Comparison of ENCODE assay signal across 22 cellular contexts in genomic region chr17:75318615-75319222, GRCh38. TPM values are rescaled to one million over a fixed set of nuclear protein-coding genes. Genes with fewer than 3 reads are reported as not detected.
DNase-seq lines count a peak whose midpoint lies in the region; ATAC-seq, FAIRE-seq and TF ChIP-seq lines count a peak whose summit lies in the region.
"Had no signal": no experiment of that assay in that cellular context is flagged by ENCODE, and none has a peak within 500 bp of the region (broad histone marks: within the 10 kb centered on the region; RNA-seq: fewer than 3 reads in every experiment).

No MANE protein-coding gene starts in this region.

- H3K27ac Mint-ChIP-seq in neural crest cell (ENCODE audit: unreplicated experiment) = peak overlapping the region; percentile 62
- H3K27ac Mint-ChIP-seq: activated CD8-positive, alpha-beta memory T cell treated with anti-CD3 and anti-CD28 coated beads, Interleukin-2, amount 10 ng/mL, durations not matched to agents 7 days and 5 days had no signal

- no TSS peak for BruUV-seq in GM12878 (replicated peaks; lab: Mats Ljungman, UMichigan)
- no TSS peak for BruUV-seq in PC-9 (replicated peaks; lab: Mats Ljungman, UMichigan)

- H3K4me1 ChIP-seq in HEK293 (ENCODE audit: control insufficient read depth, insufficient read depth, low read length) (peaks cover 5% of the 10 kb centered on the region), GM12878 (ENCODE audit: control insufficient read depth, insufficient read depth, low read length) (peaks cover 85% of the 10 kb centered on the region), PC-9 (replicated peaks; ENCODE audit: insufficient read depth) (no peaks in the 10 kb centered on the region)
- H3K4me1 ChIP-seq in effector memory CD4-positive, alpha-beta T cell (ENCODE audit: control insufficient read depth, insufficient read depth, low read length, poor library complexity, severe bottlenecking) = peaks cover 3% of the 10 kb centered on the region

- peaks cover 18 to 46% of the 10 kb centered on the region in 2 experiments for H3K36me3 ChIP-seq in HEK293 (ENCODE audit: control insufficient read depth in 2 of 2, insufficient read depth in 1 of 2, low read length in 2 of 2)
- peaks cover 23 to 27% of the 10 kb centered on the region in 2 experiments for H3K36me3 ChIP-seq in GM12878 (ENCODE audit: control insufficient read depth in 2 of 2, insufficient read depth in 2 of 2, low read length in 1 of 2)
- no peaks in the 10 kb centered on the region for H3K36me3 ChIP-seq in PC-9 (ENCODE audit: low read depth)
- H3K36me3 ChIP-seq in effector memory CD4-positive, alpha-beta T cell (ENCODE audit: control insufficient read depth, insufficient read depth, low read length) = peaks cover 47% of the 10 kb centered on the region

- H3K4me2 ChIP-seq in GM12878 (ENCODE audit: control insufficient read depth, insufficient read depth) (peak overlapping the region; percentile 59; the same call in 1 of the 2 replicates), PC-9 (no peak overlapping the region)

- POLR2A ChIA-PET in HEK293 (lab: Yijun Ruan, JAX) = interaction anchor here (1.1 to 1.8 kb wide), 2 partner anchors 29 to 74 kb away, joined by 4 to 5 read pairs; partner anchors contain the start of gene SLC25A19
- POLR2A ChIA-PET in GM12878 (lab: Charles Lee) = interaction anchor here (1.1 to 13.4 kb wide), 6 partner anchors 16 to 94 kb away, joined by 3 to 255 read pairs (median 12); partner anchors contain the start of gene SLC25A19
- POLR2A ChIA-PET in PC-9 (lab: Charles Lee; ENCODE audit: unreplicated experiment) = no interaction called here

- intact Hi-C loops in GM12878 (cut with micrococcal nuclease; ENCODE audit: unreplicated experiment) = no loop called here
- intact Hi-C loops in PC-9 (cut with micrococcal nuclease; ENCODE audit: unreplicated experiment) = no loop called here

- H3F3A ChIP-seq in PC-9 (ENCODE audit: insufficient read depth, low read depth) = peaks cover 23% of the 10 kb centered on the region

- peak; percentile 31 for DNase-seq in CD1c-positive myeloid dendritic cell (ENCODE audit: extremely low spot score)
- no peak for DNase-seq in GM12878 (ENCODE audit: low read depth, low spot score)
- no peak for DNase-seq in neural crest cell (ENCODE audit: low read depth, low spot score)
- DNase-seq in PC-9 = no peak
- no peak for DNase-seq in SW480 (ENCODE audit: low spot score)
- no peak for DNase-seq in NCI-H748 (lab: John Stamatoyannopoulos, UW; ENCODE audit: unreplicated experiment)
- no peak for DNase-seq in effector memory CD4-positive, alpha-beta T cell
- DNase-seq: activated CD8-positive, alpha-beta memory T cell treated with anti-CD3 and anti-CD28 coated beads, Interleukin-2, amount 10 ng/mL, durations not matched to agents 7 days and 5 days; activated gamma-delta T cell; AML-193; GF-D8; GOT3; KBM-7; lower lobe of right lung; NCI-H748 treated with DMSO at 0.1 percent for 48 hours; RPMI8226; stimulated activated CD4-positive, alpha-beta T cell treated with anti-CD3 and anti-CD28 coated beads, Interleukin-2, amount 100 ng/mL, for 48 hours; thyroid gland; WERI-Rb-1 had no signal

- no peaks in the 10 kb centered on the region for H3K36me3 Mint-ChIP-seq in neural crest cell (ENCODE audit: low read depth)

- H3K4me1 Mint-ChIP-seq in neural crest cell = no peaks in the 10 kb centered on the region

- no peaks in the 10 kb centered on the region for H4K20me1 ChIP-seq in GM12878 (ENCODE audit: control insufficient read depth, insufficient read depth)
- peaks cover 14% of the 10 kb centered on the region for H4K20me1 ChIP-seq in PC-9 (ENCODE audit: insufficient read depth)

- H3K9me2 ChIP-seq in PC-9 (ENCODE audit: insufficient read depth) = no peaks in the 10 kb centered on the region

- H3K4me3 ChIP-seq in HEK293 (ENCODE audit: low read depth, low read length) = no peak overlapping the region
- no peak overlapping the region for H3K4me3 ChIP-seq in GM12878
- no peak overlapping the region for H3K4me3 ChIP-seq in PC-9
- H3K4me3 ChIP-seq in effector memory CD4-positive, alpha-beta T cell (ENCODE audit: insufficient read depth, low read depth, low read length, poor library complexity, severe bottlenecking) = no peak overlapping the region
- H3K4me3 ChIP-seq: esophagus muscularis mucosa, lower lobe of right lung, thyroid gland had no signal

- peak overlapping the region; percentile 11 for H3K9ac ChIP-seq in GM12878 (ENCODE audit: control insufficient read depth, insufficient read depth, low read length)

- TF ChIP-seq RAD21 in GM12878 (IDR thresholded peaks at IDR 0.05; ENCODE audit: insufficient read depth, low read depth, low read length) = no peak

- H3K79me2 ChIP-seq in GM12878 (ENCODE audit: control insufficient read depth, insufficient read depth, low read length) (peaks cover 43% of the 10 kb centered on the region), PC-9 (ENCODE audit: low read depth) (no peaks in the 10 kb centered on the region; the same call in 1 of the 2 replicates)

- no peak overlapping the region for H3K4me3 Mint-ChIP-seq in neural crest cell
- H3K4me3 Mint-ChIP-seq: activated CD8-positive, alpha-beta memory T cell treated with anti-CD3 and anti-CD28 coated beads, Interleukin-2, amount 10 ng/mL, durations not matched to agents 7 days and 5 days; brain had no signal

- no peaks in the 10 kb centered on the region for H3K9me3 Mint-ChIP-seq in neural crest cell
- H3K9me3 Mint-ChIP-seq: brain had no signal

- H3K27me3 ChIP-seq in GM12878 (replicated peaks in 1 of 2; ENCODE audit: control insufficient read depth in 2 of 2, insufficient read depth in 2 of 2, low read length in 1 of 2) = no peaks in the 10 kb centered on the region
- H3K27me3 ChIP-seq in PC-9 (ENCODE audit: insufficient read depth, low read depth) = no peaks in the 10 kb centered on the region
- no peaks in the 10 kb centered on the region for H3K27me3 ChIP-seq in effector memory CD4-positive, alpha-beta T cell (replicated peaks; ENCODE audit: control insufficient read depth, insufficient read depth, low read length, poor library complexity, severe bottlenecking)
- H3K27me3 ChIP-seq: esophagus muscularis mucosa, thyroid gland had no signal

- CTCF ChIA-PET in HEK293 (lab: Yijun Ruan, JAX) = interaction anchor here (0.6 to 4.9 kb wide), 6 partner anchors 31 to 335 kb away, joined by 3 to 41 read pairs (median 3); no protein-coding TSS in a partner anchor
- CTCF ChIA-PET in GM12878 (lab: Yijun Ruan, JAX) = interaction anchor here (1.1 to 13.8 kb wide), 7 partner anchors 14 to 94 kb away, joined by 4 to 182 read pairs (median 6); partner anchors contain the start of gene SLC25A19
- CTCF ChIA-PET in PC-9 (lab: Charles Lee) = interaction anchor here (0.6 kb wide), 1 partner anchor 314 kb away, joined by 3 read pairs; the partner anchor contains the start of gene SMIM5

- TF ChIP-seq CTCF in HEK293 (tag by site-specific recombination; IDR thresholded peaks at IDR 0.05) = no peak
- TF ChIP-seq CTCF in GM12878 (IDR thresholded peaks at IDR 0.05 in 2 of 3, conservative IDR thresholded peaks at IDR 0.05 in 1 of 3; ENCODE audit: control insufficient read depth in 2 of 3, extremely low read depth in 1 of 3, insufficient read depth in 1 of 3, low read depth in 3 of 3, low read length in 3 of 3) = no peak
- TF ChIP-seq CTCF in neural crest cell (conservative IDR thresholded peaks at IDR 0.05) = no peak
- no peak for TF ChIP-seq CTCF in PC-9 (conservative IDR thresholded peaks at IDR 0.05)

- TF ChIP-seq EP300 in GM12878 (IDR thresholded peaks at IDR 0.05; ENCODE audit: borderline replicate concordance in 1 of 2, control insufficient read depth in 1 of 2, low read depth in 2 of 2, low read length in 2 of 2) = no peak

- 28% methylated on average over 10 of the region's 10 CpGs for WGBS in GM12878 (ENCODE audit: insufficient coverage, insufficient replicate concordance, low lambda C conversion rate, missing lambda C conversion rate)

- ATAC-seq in GM12878 = no peak
- ATAC-seq: activated CD8-positive, alpha-beta memory T cell treated with anti-CD3 and anti-CD28 coated beads, Interleukin-2, amount 10 ng/mL, durations not matched to agents 7 days and 5 days; lower lobe of right lung had no signal

- H3K27ac ChIP-seq in HEK293 (ENCODE audit: extremely low read depth, low read depth, low read length) (no peak overlapping the region), GM12878 (ENCODE audit: control insufficient read depth, insufficient read depth) (peak overlapping the region; percentile 85), PC-9 (no peak overlapping the region)
- H3K27ac ChIP-seq in effector memory CD4-positive, alpha-beta T cell (ENCODE audit: insufficient read depth, low read length, poor library complexity, severe bottlenecking) = no peak overlapping the region
- H3K27ac ChIP-seq: lower lobe of right lung, thyroid gland, WERI-Rb-1 had no signal

- SMC1A ChIA-PET in GM12878 (lab: Charles Lee; ENCODE audit: uncharacterized antibody, unreplicated experiment) = interaction anchor here (0.7 to 13.5 kb wide), 9 partner anchors 18 to 138 kb away, joined by 3 to 243 read pairs (median 7); partner anchors contain the start of genes SLC25A19 and TMEM94

- TF ChIP-seq POLR2A in GM12878 (IDR thresholded peaks at IDR 0.05; ENCODE audit: low read depth, low read length) = peak; percentile 61

- in situ Hi-C loops in GM12878 (cut with MboI) = no loop called here

- H2AFZ ChIP-seq in GM12878 (ENCODE audit: control insufficient read depth, low read depth, low read length) = no peak overlapping the region
- H2AFZ ChIP-seq in PC-9 = no peak overlapping the region

- no peaks in the 10 kb centered on the region for H3K27me3 Mint-ChIP-seq in neural crest cell (ENCODE audit: low read depth)
- H3K27me3 Mint-ChIP-seq: activated CD8-positive, alpha-beta memory T cell treated with anti-CD3 and anti-CD28 coated beads, Interleukin-2, amount 10 ng/mL, durations not matched to agents 7 days and 5 days; brain had no signal

- FAIRE-seq in GM12878 (lab: Jason Lieb, UNC) = no peak

- RAD21 ChIA-PET in GM12878 (lab: Charles Lee; ENCODE audit: unreplicated experiment) = interaction anchor here (0.7 to 16.3 kb wide), 5 partner anchors 25 to 94 kb away, joined by 3 to 364 read pairs (median 13); partner anchors contain the start of gene SLC25A19

- H3K9me3 ChIP-seq in HEK293 (ENCODE audit: control insufficient read depth, insufficient read depth, low read depth, low read length) (no peaks in the 10 kb centered on the region), GM12878 (replicated peaks; ENCODE audit: control insufficient read depth, insufficient read depth, low read length) (no peaks in the 10 kb centered on the region), PC-9 (ENCODE audit: insufficient read depth, low read depth) (no peaks in the 10 kb centered on the region)
- H3K9me3 ChIP-seq in effector memory CD4-positive, alpha-beta T cell (ENCODE audit: control insufficient read depth, low read length) = no peaks in the 10 kb centered on the region
- H3K9me3 ChIP-seq: esophagus muscularis mucosa, lower lobe of right lung, thyroid gland had no signal

RNA-seq across cellular contexts. Expression of gene SLC25A19, which starts 29.5 kb away (rescaled TPM):
- 89.0 and 97.1 TPM in 2 replicates for total RNA-seq in GM12878 (2013; cell fraction: nucleolus; rRNA removed)
- total RNA-seq in GM12878 (2014; rRNA removed) (55.6 and 58.3 TPM in 2 replicates), GM12878 (2014; rRNA removed; fragmentation: Illumina TruSeq; extraction: Trizol) (39.7 and 49.1 TPM in 2 replicates), GM12878 (2021) (59.6 and 60.6 TPM in 2 replicates), neural crest cell (15.7 and 18.6 TPM in 2 replicates), PC-9 (2021) (18.7 and 19.4 TPM in 2 replicates)
- 19.4 TPM for polyA plus RNA-seq in GM12878 (2011; ENCODE audit: low read depth)
- polyA plus RNA-seq in GM12878 (2011; rRNA removed) (28.3 and 39.2 TPM in 2 replicates), GM12878 (2014; fragmentation: Illumina TruSeq; extraction: Trizol) (24.1 and 45.5 TPM in 2 replicates), GM12878 (2014; fragmentation: Nextera tagmentation; extraction: Ambion mirVana) (10 to 100 TPM; 32.9 to 43.1 TPM), GM12878 (2014; rRNA removed) (68.5 and 69.4 TPM in 2 replicates), GM12878 (2016; fragmentation: Nextera tagmentation; extraction: Ambion mirVana) (10 to 100 TPM; 77.0 to 91.6 TPM)
- 62.0 and 77.9 TPM in 2 replicates for polyA plus RNA-seq in GM12878 (2011; cell fraction: cytosol; rRNA removed)
- polyA plus RNA-seq in GM12878 (2011; cell fraction: nucleus; rRNA removed) = 63.2 and 65.7 TPM in 2 replicates
- polyA plus RNA-seq in GM12878 (2012) = 31.7 and 40.1 TPM in 2 replicates
- 27.9 and 43.7 TPM in 2 replicates for polyA minus RNA-seq in GM12878 (2011; rRNA and poly(A)+ RNA removed)
- 16.3 and 17.8 TPM in 2 replicates for polyA minus RNA-seq in GM12878 (2011; cell fraction: cytosol; rRNA and poly(A)+ RNA removed)
- polyA minus RNA-seq in GM12878 (2011; cell fraction: nucleus; rRNA and poly(A)+ RNA removed) = 19.6 and 37.5 TPM in 2 replicates

RNA-seq across cellular contexts. Expression of gene MIF4GD, which starts 47.7 kb away (rescaled TPM):
- 10.9 and 13.8 TPM in 2 replicates for total RNA-seq in GM12878 (2013; cell fraction: nucleolus; rRNA removed)
- total RNA-seq in GM12878 (2014; rRNA removed) = 43.9 and 44.3 TPM in 2 replicates
- 22.8 and 23.4 TPM in 2 replicates for total RNA-seq in GM12878 (2014; rRNA removed; fragmentation: Illumina TruSeq; extraction: Trizol)
- total RNA-seq in GM12878 (2021) = 40.0 and 45.6 TPM in 2 replicates
- polyA plus RNA-seq in GM12878 (2011; ENCODE audit: low read depth) = 30.0 TPM
- polyA plus RNA-seq in GM12878 (2011; rRNA removed) = 49.8 and 66.1 TPM in 2 replicates
- polyA plus RNA-seq in GM12878 (2011; cell fraction: cytosol; rRNA removed) = 94.7 and 108 TPM in 2 replicates
- polyA plus RNA-seq in GM12878 (2011; cell fraction: nucleus; rRNA removed) = 65.0 and 80.8 TPM in 2 replicates
- polyA plus RNA-seq in GM12878 (2012) = 33.3 and 39.1 TPM in 2 replicates
- polyA plus RNA-seq in GM12878 (2014; fragmentation: Illumina TruSeq; extraction: Trizol) = 20.4 and 42.0 TPM in 2 replicates
- polyA plus RNA-seq in GM12878 (2014; fragmentation: Nextera tagmentation; extraction: Ambion mirVana) = 10 to 100 TPM; 94.7 to 96.2 TPM
- 49.6 and 57.0 TPM in 2 replicates for polyA plus RNA-seq in GM12878 (2014; rRNA removed)
- polyA plus RNA-seq in GM12878 (2016; fragmentation: Nextera tagmentation; extraction: Ambion mirVana) = 10 to 100 TPM; 63.3 to 69.4 TPM
- polyA minus RNA-seq in GM12878 (2011; rRNA and poly(A)+ RNA removed) = 47.0 and 62.1 TPM in 2 replicates
- 17.5 and 19.3 TPM in 2 replicates for polyA minus RNA-seq in GM12878 (2011; cell fraction: cytosol; rRNA and poly(A)+ RNA removed)
- polyA minus RNA-seq in GM12878 (2011; cell fraction: nucleus; rRNA and poly(A)+ RNA removed) = 10.2 and 17.5 TPM in 2 replicates
- 13.8 and 15.9 TPM in 2 replicates for total RNA-seq in neural crest cell
- total RNA-seq in PC-9 (2021) = 23.4 and 35.4 TPM in 2 replicates

RNA-seq across cellular contexts. Expression of gene MRPS7, which starts 57.0 kb away (rescaled TPM):
- 40.8 and 41.5 TPM in 2 replicates for total RNA-seq in GM12878 (2013; cell fraction: nucleolus; rRNA removed)
- total RNA-seq in GM12878 (2014; rRNA removed) (105 and 117 TPM in 2 replicates), GM12878 (2014; rRNA removed; fragmentation: Illumina TruSeq; extraction: Trizol) (89.6 and 101 TPM in 2 replicates), GM12878 (2021) (88.4 and 89.2 TPM in 2 replicates), neural crest cell (84.7 and 86.4 TPM in 2 replicates), PC-9 (2021) (50.1 and 51.3 TPM in 2 replicates)
- polyA plus RNA-seq in GM12878 (2011; ENCODE audit: low read depth) = 40.9 TPM
- polyA plus RNA-seq in GM12878 (2011; rRNA removed) (73.6 and 89.7 TPM in 2 replicates), GM12878 (2014; fragmentation: Illumina TruSeq; extraction: Trizol) (71.2 and 101 TPM in 2 replicates), GM12878 (2014; fragmentation: Nextera tagmentation; extraction: Ambion mirVana) (100 to 1,000 TPM; 161 to 209 TPM), GM12878 (2014; rRNA removed) (93.2 and 108 TPM in 2 replicates), GM12878 (2016; fragmentation: Nextera tagmentation; extraction: Ambion mirVana) (100 to 1,000 TPM; 207 to 217 TPM)
- polyA plus RNA-seq in GM12878 (2011; cell fraction: cytosol; rRNA removed) = 90.3 and 94.2 TPM in 2 replicates
- polyA plus RNA-seq in GM12878 (2011; cell fraction: nucleus; rRNA removed) = 68.9 and 73.0 TPM in 2 replicates
- 50.5 and 55.2 TPM in 2 replicates for polyA plus RNA-seq in GM12878 (2012)
- polyA minus RNA-seq in GM12878 (2011; rRNA and poly(A)+ RNA removed) = 44.1 and 47.2 TPM in 2 replicates
- polyA minus RNA-seq in GM12878 (2011; cell fraction: cytosol; rRNA and poly(A)+ RNA removed) = 16.8 and 20.8 TPM in 2 replicates
- polyA minus RNA-seq in GM12878 (2011; cell fraction: nucleus; rRNA and poly(A)+ RNA removed) = 26.8 and 39.8 TPM in 2 replicates

RNA-seq across cellular contexts. Expression of gene GGA3, which starts 57.3 kb away (rescaled TPM):
- 70.6 and 92.6 TPM in 2 replicates for total RNA-seq in GM12878 (2013; cell fraction: nucleolus; rRNA removed)
- total RNA-seq in GM12878 (2014; rRNA removed) (19.6 and 20.7 TPM in 2 replicates), GM12878 (2014; rRNA removed; fragmentation: Illumina TruSeq; extraction: Trizol) (13.5 and 14.3 TPM in 2 replicates), GM12878 (2021) (52.1 and 57.5 TPM in 2 replicates), neural crest cell (57.2 and 59.0 TPM in 2 replicates), PC-9 (2021) (34.8 and 37.5 TPM in 2 replicates)
- 34.9 TPM for polyA plus RNA-seq in GM12878 (2011; ENCODE audit: low read depth)
- polyA plus RNA-seq in GM12878 (2011; rRNA removed) (26.2 and 34.9 TPM in 2 replicates), GM12878 (2014; fragmentation: Illumina TruSeq; extraction: Trizol) (31.7 and 41.3 TPM in 2 replicates), GM12878 (2014; fragmentation: Nextera tagmentation; extraction: Ambion mirVana) (1 to 10 TPM; 7.0 to 8.1 TPM), GM12878 (2014; rRNA removed) (36.4 and 40.2 TPM in 2 replicates), GM12878 (2016; fragmentation: Nextera tagmentation; extraction: Ambion mirVana) (10 to 100 TPM; 33.0 to 36.3 TPM)
- 25.9 and 26.0 TPM in 2 replicates for polyA plus RNA-seq in GM12878 (2011; cell fraction: cytosol; rRNA removed)
- polyA plus RNA-seq in GM12878 (2011; cell fraction: nucleus; rRNA removed) = 244 and 300 TPM in 2 replicates
- polyA plus RNA-seq in GM12878 (2012) = 51.0 and 62.2 TPM in 2 replicates
- polyA minus RNA-seq in GM12878 (2011; rRNA and poly(A)+ RNA removed) = 50.4 and 73.4 TPM in 2 replicates
- polyA minus RNA-seq in GM12878 (2011; cell fraction: cytosol; rRNA and poly(A)+ RNA removed) = 9.0 and 14.0 TPM in 2 replicates
- polyA minus RNA-seq in GM12878 (2011; cell fraction: nucleus; rRNA and poly(A)+ RNA removed) = 39.3 and 49.0 TPM in 2 replicates
